35 cellular contexts compared by ENCODE assay signal in the genomic region with DNA sequence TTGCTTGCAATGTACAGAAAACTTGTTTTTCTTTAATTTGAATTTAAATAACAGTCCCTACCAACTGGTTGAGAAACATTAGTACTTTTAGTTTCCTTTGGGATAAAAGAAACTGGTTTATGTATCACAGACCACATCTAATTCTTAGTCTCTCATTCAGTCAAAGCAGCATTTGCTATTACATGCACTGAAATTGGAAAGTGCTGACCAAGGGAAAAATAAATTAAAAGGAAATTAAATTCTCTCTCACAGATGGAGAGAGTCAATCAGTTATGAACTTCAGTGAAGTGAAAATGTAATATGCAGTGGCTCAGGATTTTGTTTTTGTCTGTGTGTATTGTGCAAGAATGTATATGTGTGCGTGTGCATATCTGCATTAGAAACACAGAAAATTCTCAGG.
"Had no signal": no experiment of that assay in that cellular context is flagged by ENCODE, and none has a peak within 500 bp of the region (broad histone marks: within the 10 kb centered on the region; RNA-seq: fewer than 3 reads in every experiment).

No MANE protein-coding gene starts in this region.

- H3K4me3 ChIP-seq: MG63 had no signal

- H3K27me3 ChIP-seq: MG63 had no signal

- DNase-seq: Kasumi-1, MG63, MM.1S, MV-4-11, NCI-H1048, NCI-H1092, NCI-H1092 treated with DMSO at 0.1 percent for 48 hours, NCI-H1105, NCI-H1105 treated with DMSO at 0.1 percent for 48 hours, NCI-H1417, NCI-H1417 treated with DMSO at 0.1 percent for 48 hours, NCI-H1436, NCI-H1436 treated with DMSO at 0.1 percent for 48 hours, NCI-H146, NCI-H1694, NCI-H1694 treated with DMSO at 0.1 percent for 48 hours, NCI-H187, NCI-H187 treated with DMSO at 0.1 percent for 48 hours, NCI-H1930, NCI-H2029, NCI-H2029 treated with DMSO at 0.1 percent for 48 hours, NCI-H2081, NCI-H2081 treated with DMSO at 0.1 percent for 48 hours, NCI-H2107, NCI-H2171, NCI-H2171 treated with DMSO at 0.1 percent for 48 hours, NCI-H2227 treated with DMSO at 0.1 percent for 48 hours, NCI-H226, NCI-H345, NCI-H446, NCI-H446 treated with DMSO at 0.1 percent for 48 hours, NCI-H510A, NCI-H510A treated with DMSO at 0.1 percent for 48 hours, NCI-H524, NCI-H524 treated with DMSO at 0.1 percent for 48 hours had no signal

- H3K36me3 ChIP-seq: MG63 had no signal

- H3K9me3 ChIP-seq: MG63 had no signal
